Comparison of ENCODE assay signal across 1 cellular context in genomic region chr16:48299471-48299870, GRCh38.
TF ChIP-seq lines count a peak whose summit lies in the region.

No MANE protein-coding gene starts in this region.

TF ChIP-seq in K562, 482 proteins besides CTCF, POLR2A, EP300 and RAD21:
- TF ChIP-seq IRF9 (tag; IDR thresholded peaks at IDR 0.05) (peak; percentile 46; the same call in 1 of the 2 replicates), HDAC8 (tag; IDR thresholded peaks at IDR 0.05) (0 out of 2 replicates have a peak, but pooled peaks have one; percentile 38), NR4A1 (CRISPR knock-in tag; IDR thresholded peaks at IDR 0.05) (no peak), NR4A1 (tag; IDR thresholded peaks at IDR 0.05) (peak; percentile 84), STAT5B (CRISPR knock-in tag; IDR thresholded peaks at IDR 0.05) (no peak), ZNF609 (CRISPR knock-in tag; IDR thresholded peaks at IDR 0.05; ENCODE audit: borderline replicate concordance) (no peak), MEF2D (tag; conservative IDR thresholded peaks at IDR 0.05; ENCODE audit: low read depth) (peak; percentile 74), PTRF (tag; IDR thresholded peaks at IDR 0.05) (peak; percentile 10), PTTG1 (tag; IDR thresholded peaks at IDR 0.05; ENCODE audit: low read depth) (peak; percentile 70), MECOM (CRISPR knock-in tag; IDR thresholded peaks at IDR 0.05) (0 out of 2 replicates have a peak, but pooled peaks have one; percentile 16), CXXC5 (CRISPR knock-in tag; IDR thresholded peaks at IDR 0.05) (peak; percentile 38; the same call in 1 of the 2 replicates), MBD1 (CRISPR knock-in tag; IDR thresholded peaks at IDR 0.05) (no peak), ZNF398 (CRISPR knock-in tag; IDR thresholded peaks at IDR 0.05) (peak; percentile 7; the same call in 1 of the 2 replicates), KAT7 (CRISPR knock-in tag; IDR thresholded peaks at IDR 0.05; ENCODE audit: borderline replicate concordance) (no peak), ZNF12 (CRISPR knock-in tag; IDR thresholded peaks at IDR 0.05) (no peak), E2F3 (CRISPR knock-in tag; IDR thresholded peaks at IDR 0.05) (no peak), ZNF232 (CRISPR knock-in tag; IDR thresholded peaks at IDR 0.05) (no peak), SMAD4 (CRISPR knock-in tag; conservative IDR thresholded peaks at IDR 0.05) (peak; percentile 66), ZNF740 (CRISPR knock-in tag; IDR thresholded peaks at IDR 0.05) (no peak), ZNF740 (tag; IDR thresholded peaks at IDR 0.05) (peak in 1 of 2 experiments; percentile 77; a peak in 1 of 4 replicates), NR2C1 (IDR thresholded peaks at IDR 0.05) (no peak), NR2C1 (tag; IDR thresholded peaks at IDR 0.05) (0 out of 2 replicates have a peak, but pooled peaks have one; percentile 4)
